ENCODE assay signal across 1 cellular context in genomic region chr11:2728663-2729332, GRCh38.
TF ChIP-seq lines count a peak whose summit lies in the region.

No MANE protein-coding gene starts in this region.

TF ChIP-seq in HepG2, 621 proteins besides CTCF, POLR2A, EP300 and RAD21 (continued from another document and continues in another):
- TF ChIP-seq BCLAF1 (IDR thresholded peaks at IDR 0.05) (no peak), ZNF737 (CRISPR knock-in tag; IDR thresholded peaks at IDR 0.05; ENCODE audit: borderline replicate concordance) (no peak), ZSCAN31 (CRISPR knock-in tag; IDR thresholded peaks at IDR 0.05; ENCODE audit: low read depth) (peak; percentile 44; the same call in 1 of the 2 replicates), STAT5B (CRISPR knock-in tag; IDR thresholded peaks at IDR 0.05) (no peak), ZNF205 (CRISPR knock-in tag; IDR thresholded peaks at IDR 0.05) (no peak), ZNF232 (CRISPR knock-in tag; IDR thresholded peaks at IDR 0.05; ENCODE audit: borderline replicate concordance) (peak; percentile 76; the same call in 1 of the 2 replicates), NCOA1 (CRISPR knock-in tag; IDR thresholded peaks at IDR 0.05) (peak; percentile 72; the same call in 1 of the 2 replicates), IKZF4 (CRISPR knock-in tag; IDR thresholded peaks at IDR 0.05; ENCODE audit: borderline replicate concordance, low read depth, not compliant biosample characterization) (peak; percentile 55), NFIB (CRISPR knock-in tag; IDR thresholded peaks at IDR 0.05; ENCODE audit: borderline replicate concordance) (no peak), ZNF143 (CRISPR knock-in tag; IDR thresholded peaks at IDR 0.05) (no peak), AGO2 (optimal IDR thresholded peaks at IDR 0.05; ENCODE audit: low read depth, low read length) (peak; percentile 92), TRAFD1 (CRISPR knock-in tag; IDR thresholded peaks at IDR 0.05; ENCODE audit: borderline replicate concordance) (no peak), NFE2L2 (IDR thresholded peaks at IDR 0.05; ENCODE audit: low read length) (0 out of 2 replicates have a peak, but pooled peaks have one; percentile 9), FOXO4 (CRISPR knock-in tag; conservative IDR thresholded peaks at IDR 0.05) (no peak), ZNF713 (CRISPR knock-in tag; IDR thresholded peaks at IDR 0.05) (no peak), ZNF331 (CRISPR knock-in tag; IDR thresholded peaks at IDR 0.05) (peak; percentile 60; the same call in 1 of the 2 replicates), KLF11 (CRISPR knock-in tag; IDR thresholded peaks at IDR 0.05) (no peak), ZNF382 (CRISPR knock-in tag; IDR thresholded peaks at IDR 0.05; ENCODE audit: borderline replicate concordance) (no peak), ARID2 (CRISPR knock-in tag; IDR thresholded peaks at IDR 0.05; ENCODE audit: borderline replicate concordance) (peak; percentile 48; the same call in 1 of the 2 replicates), PCBP2 (optimal IDR thresholded peaks at IDR 0.05; ENCODE audit: low read depth, low read length, poor library complexity, severe bottlenecking) (no peak), HOXA3 (CRISPR knock-in tag; IDR thresholded peaks at IDR 0.05) (peak; percentile 68), NBN (conservative IDR thresholded peaks at IDR 0.05) (no peak), MAFK (conservative IDR thresholded peaks at IDR 0.05 in 1 of 2, IDR thresholded peaks at IDR 0.05 in 1 of 2; ENCODE audit: low read length in 2 of 2) (no peak), NR2F1 (CRISPR knock-in tag; IDR thresholded peaks at IDR 0.05) (no peak; a peak in 1 of 4 replicates), MZF1 (CRISPR knock-in tag; IDR thresholded peaks at IDR 0.05; ENCODE audit: borderline replicate concordance) (no peak; the same call in 1 of the 2 replicates), MYC (CRISPR knock-in tag; IDR thresholded peaks at IDR 0.05; ENCODE audit: borderline replicate concordance) (peak; percentile 72), ZFY (CRISPR knock-in tag; IDR thresholded peaks at IDR 0.05) (peak; percentile 85), AGO1 (IDR thresholded peaks at IDR 0.05; ENCODE audit: low read depth, low read length, poor library complexity, severe bottlenecking) (peak; percentile 88), FIP1L1 (IDR thresholded peaks at IDR 0.05; ENCODE audit: borderline replicate concordance, insufficient read depth, low read depth, low read length) (no peak), FOXK2 (IDR thresholded peaks at IDR 0.05) (peak; percentile 47; the same call in 1 of the 2 replicates), ZNF83 (CRISPR knock-in tag; IDR thresholded peaks at IDR 0.05; ENCODE audit: borderline replicate concordance) (no peak), TARDBP (CRISPR knock-in tag; IDR thresholded peaks at IDR 0.05) (peak; percentile 91), ONECUT2 (CRISPR knock-in tag; IDR thresholded peaks at IDR 0.05) (0 out of 2 replicates have a peak, but pooled peaks have one; percentile 26), SCMH1 (CRISPR knock-in tag; IDR thresholded peaks at IDR 0.05; ENCODE audit: borderline replicate concordance) (no peak), ZNF430 (CRISPR knock-in tag; IDR thresholded peaks at IDR 0.05) (peak; percentile 24; the same call in 1 of the 2 replicates), GABPB1 (CRISPR knock-in tag; IDR thresholded peaks at IDR 0.05) (peak; percentile 53)
- TF ChIP-seq, protein P1, sequence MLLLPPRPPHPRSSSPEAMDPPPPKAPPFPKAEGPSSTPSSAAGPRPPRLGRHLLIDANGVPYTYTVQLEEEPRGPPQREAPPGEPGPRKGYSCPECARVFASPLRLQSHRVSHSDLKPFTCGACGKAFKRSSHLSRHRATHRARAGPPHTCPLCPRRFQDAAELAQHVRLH (CRISPR knock-in tag; IDR thresholded peaks at IDR 0.05; ENCODE audit: borderline replicate concordance, low read depth): peak; percentile 49; the same call in 1 of the 2 replicates
- TF ChIP-seq, protein P2, sequence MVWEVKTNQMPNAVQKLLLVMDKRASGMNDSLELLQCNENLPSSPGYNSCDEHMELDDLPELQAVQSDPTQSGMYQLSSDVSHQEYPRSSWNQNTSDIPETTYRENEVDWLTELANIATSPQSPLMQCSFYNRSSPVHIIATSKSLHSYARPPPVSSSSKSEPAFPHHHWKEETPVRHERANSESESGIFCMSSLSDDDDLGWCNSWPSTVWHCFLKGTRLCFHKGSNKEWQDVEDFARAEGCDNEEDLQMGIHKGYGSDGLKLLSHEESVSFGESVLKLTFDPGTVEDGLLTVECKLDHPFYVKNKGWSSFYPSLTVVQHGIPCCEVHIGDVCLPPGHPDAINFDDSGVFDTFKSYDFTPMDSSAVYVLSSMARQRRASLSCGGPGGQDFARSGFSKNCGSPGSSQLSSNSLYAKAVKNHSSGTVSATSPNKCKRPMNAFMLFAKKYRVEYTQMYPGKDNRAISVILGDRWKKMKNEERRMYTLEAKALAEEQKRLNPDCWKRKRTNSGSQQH (CRISPR knock-in tag; IDR thresholded peaks at IDR 0.05; ENCODE audit: low read depth): no peak
- TF ChIP-seq, protein P3, sequence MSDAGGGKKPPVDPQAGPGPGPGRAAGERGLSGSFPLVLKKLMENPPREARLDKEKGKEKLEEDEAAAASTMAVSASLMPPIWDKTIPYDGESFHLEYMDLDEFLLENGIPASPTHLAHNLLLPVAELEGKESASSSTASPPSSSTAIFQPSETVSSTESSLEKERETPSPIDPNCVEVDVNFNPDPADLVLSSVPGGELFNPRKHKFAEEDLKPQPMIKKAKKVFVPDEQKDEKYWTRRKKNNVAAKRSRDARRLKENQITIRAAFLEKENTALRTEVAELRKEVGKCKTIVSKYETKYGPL (CRISPR knock-in tag; IDR thresholded peaks at IDR 0.05): no peak
- TF ChIP-seq, protein P4, sequence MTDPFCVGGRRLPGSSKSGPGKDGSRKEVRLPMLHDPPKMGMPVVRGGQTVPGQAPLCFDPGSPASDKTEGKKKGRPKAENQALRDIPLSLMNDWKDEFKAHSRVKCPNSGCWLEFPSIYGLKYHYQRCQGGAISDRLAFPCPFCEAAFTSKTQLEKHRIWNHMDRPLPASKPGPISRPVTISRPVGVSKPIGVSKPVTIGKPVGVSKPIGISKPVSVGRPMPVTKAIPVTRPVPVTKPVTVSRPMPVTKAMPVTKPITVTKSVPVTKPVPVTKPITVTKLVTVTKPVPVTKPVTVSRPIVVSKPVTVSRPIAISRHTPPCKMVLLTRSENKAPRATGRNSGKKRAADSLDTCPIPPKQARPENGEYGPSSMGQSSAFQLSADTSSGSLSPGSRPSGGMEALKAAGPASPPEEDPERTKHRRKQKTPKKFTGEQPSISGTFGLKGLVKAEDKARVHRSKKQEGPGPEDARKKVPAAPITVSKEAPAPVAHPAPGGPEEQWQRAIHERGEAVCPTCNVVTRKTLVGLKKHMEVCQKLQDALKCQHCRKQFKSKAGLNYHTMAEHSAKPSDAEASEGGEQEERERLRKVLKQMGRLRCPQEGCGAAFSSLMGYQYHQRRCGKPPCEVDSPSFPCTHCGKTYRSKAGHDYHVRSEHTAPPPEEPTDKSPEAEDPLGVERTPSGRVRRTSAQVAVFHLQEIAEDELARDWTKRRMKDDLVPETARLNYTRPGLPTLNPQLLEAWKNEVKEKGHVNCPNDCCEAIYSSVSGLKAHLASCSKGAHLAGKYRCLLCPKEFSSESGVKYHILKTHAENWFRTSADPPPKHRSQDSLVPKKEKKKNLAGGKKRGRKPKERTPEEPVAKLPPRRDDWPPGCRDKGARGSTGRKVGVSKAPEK (CRISPR knock-in tag; IDR thresholded peaks at IDR 0.05; ENCODE audit: borderline replicate concordance): no peak
- TF ChIP-seq, protein P5, sequence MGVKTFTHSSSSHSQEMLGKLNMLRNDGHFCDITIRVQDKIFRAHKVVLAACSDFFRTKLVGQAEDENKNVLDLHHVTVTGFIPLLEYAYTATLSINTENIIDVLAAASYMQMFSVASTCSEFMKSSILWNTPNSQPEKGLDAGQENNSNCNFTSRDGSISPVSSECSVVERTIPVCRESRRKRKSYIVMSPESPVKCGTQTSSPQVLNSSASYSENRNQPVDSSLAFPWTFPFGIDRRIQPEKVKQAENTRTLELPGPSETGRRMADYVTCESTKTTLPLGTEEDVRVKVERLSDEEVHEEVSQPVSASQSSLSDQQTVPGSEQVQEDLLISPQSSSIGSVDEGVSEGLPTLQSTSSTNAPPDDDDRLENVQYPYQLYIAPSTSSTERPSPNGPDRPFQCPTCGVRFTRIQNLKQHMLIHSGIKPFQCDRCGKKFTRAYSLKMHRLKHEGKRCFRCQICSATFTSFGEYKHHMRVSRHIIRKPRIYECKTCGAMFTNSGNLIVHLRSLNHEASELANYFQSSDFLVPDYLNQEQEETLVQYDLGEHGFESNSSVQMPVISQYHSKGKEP (CRISPR knock-in tag; IDR thresholded peaks at IDR 0.05): no peak
- TF ChIP-seq, protein P6, sequence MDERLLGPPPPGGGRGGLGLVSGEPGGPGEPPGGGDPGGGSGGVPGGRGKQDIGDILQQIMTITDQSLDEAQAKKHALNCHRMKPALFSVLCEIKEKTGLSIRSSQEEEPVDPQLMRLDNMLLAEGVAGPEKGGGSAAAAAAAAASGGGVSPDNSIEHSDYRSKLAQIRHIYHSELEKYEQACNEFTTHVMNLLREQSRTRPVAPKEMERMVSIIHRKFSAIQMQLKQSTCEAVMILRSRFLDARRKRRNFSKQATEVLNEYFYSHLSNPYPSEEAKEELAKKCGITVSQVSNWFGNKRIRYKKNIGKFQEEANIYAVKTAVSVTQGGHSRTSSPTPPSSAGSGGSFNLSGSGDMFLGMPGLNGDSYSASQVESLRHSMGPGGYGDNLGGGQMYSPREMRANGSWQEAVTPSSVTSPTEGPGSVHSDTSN (CRISPR knock-in tag; IDR thresholded peaks at IDR 0.05): no peak
- TF ChIP-seq, protein P7, sequence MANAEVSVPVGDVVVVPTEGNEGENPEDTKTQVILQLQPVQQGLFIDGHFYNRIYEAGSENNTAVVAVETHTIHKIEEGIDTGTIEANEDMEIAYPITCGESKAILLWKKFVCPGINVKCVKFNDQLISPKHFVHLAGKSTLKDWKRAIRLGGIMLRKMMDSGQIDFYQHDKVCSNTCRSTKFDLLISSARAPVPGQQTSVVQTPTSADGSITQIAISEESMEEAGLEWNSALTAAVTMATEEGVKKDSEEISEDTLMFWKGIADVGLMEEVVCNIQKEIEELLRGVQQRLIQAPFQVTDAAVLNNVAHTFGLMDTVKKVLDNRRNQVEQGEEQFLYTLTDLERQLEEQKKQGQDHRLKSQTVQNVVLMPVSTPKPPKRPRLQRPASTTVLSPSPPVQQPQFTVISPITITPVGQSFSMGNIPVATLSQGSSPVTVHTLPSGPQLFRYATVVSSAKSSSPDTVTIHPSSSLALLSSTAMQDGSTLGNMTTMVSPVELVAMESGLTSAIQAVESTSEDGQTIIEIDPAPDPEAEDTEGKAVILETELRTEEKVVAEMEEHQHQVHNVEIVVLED (CRISPR knock-in tag; IDR thresholded peaks at IDR 0.05; ENCODE audit: borderline replicate concordance): peak; percentile 61
